Comparison of ENCODE assay signal across 24 cellular contexts in the genomic region with DNA sequence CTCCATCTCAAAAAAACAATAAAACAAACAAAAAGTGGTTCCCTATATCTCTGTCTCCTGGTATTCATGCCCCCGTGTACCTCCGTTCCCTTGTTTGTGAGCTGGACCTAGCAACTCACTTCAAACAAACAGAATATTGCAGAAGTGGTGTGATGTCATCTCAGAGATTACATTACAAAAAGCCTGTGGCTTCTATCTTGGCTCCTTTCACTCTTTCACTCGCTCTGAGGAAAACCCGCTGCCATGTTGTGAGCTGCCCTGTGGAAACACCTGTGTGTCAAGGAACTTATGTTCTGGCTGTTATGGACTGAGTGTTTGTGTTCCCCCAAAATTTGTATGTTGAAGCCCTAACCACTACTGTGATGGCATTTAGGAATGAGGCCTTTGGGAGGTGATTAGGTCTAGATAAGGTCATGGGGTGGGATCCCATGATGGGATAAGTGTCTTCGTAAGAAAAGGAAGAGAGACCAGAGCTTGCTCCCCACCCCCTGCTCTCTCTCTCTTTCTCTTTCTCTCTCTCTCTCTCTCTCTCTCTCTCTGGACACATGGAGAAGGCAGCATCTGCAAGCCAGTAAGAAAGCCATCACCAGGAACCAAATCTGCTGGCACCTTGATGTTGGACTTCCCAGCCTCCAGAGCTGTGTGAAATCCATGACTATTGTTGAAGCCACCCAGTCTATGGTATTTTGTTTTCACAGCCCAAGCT. TPM values are rescaled to one million over a fixed set of nuclear protein-coding genes. Genes with fewer than 3 reads are reported as not detected.
DNase-seq lines count a peak whose midpoint lies in the region; ATAC-seq and TF ChIP-seq lines count a peak whose summit lies in the region.
"Had no signal": no experiment of that assay in that cellular context is flagged by ENCODE, and none has a peak within 500 bp of the region (broad histone marks: within the 10 kb centered on the region; RNA-seq: fewer than 3 reads in every experiment).

No MANE protein-coding gene starts in this region.

- DNase-seq in DMS53 (lab: John Stamatoyannopoulos, UW) (peak; percentile 70), DMS53 treated with DMSO at 0.1 percent for 48 hours (lab: John Stamatoyannopoulos, UW; ENCODE audit: unreplicated experiment) (no peak), NCI-H2029 treated with DMSO at 0.1 percent for 48 hours (lab: John Stamatoyannopoulos, UW) (peak; percentile 74), esophagus muscularis mucosa (ENCODE audit: extremely low spot score) (peak; percentile 83), mesenchymal stem cell (peak; percentile 81), NCI-H2227 treated with DMSO at 0.1 percent for 48 hours (lab: John Stamatoyannopoulos, UW) (no peak)
- no peak for DNase-seq in activated CD4-positive, alpha-beta T cell treated with anti-CD3 and anti-CD28 coated beads, Interleukin-2, amount 50 U/mL, for 48 hours
- DNase-seq: activated B cell treated with CpG ODN at 0.5 μM for 24 hours; activated CD4-positive, alpha-beta T cell treated with anti-CD3 and anti-CD28 coated beads, Interleukin-2, amount 50 U/mL, for 1 hour; activated naive CD4-positive, alpha-beta T cell treated with anti-CD3 and anti-CD28 coated beads, Interleukin-2, amount 50 U/mL, for 16 hours; CD4-positive, CD25-positive, alpha-beta regulatory T cell; EL; endodermal cell; esophagus squamous epithelium; mucosa of descending colon; NCI-H1417; NCI-H510A treated with DMSO at 0.1 percent for 48 hours; stimulated activated naive CD4-positive, alpha-beta T cell treated with Interleukin-2 at 50 U/mL for 16 hours; SW 1271 had no signal

- H3K4me1 ChIP-seq in esophagus muscularis mucosa (no peaks in the 10 kb centered on the region), mesenchymal stem cell (ENCODE audit: control insufficient read depth, insufficient read depth, low read depth, low read length) (no peaks in the 10 kb centered on the region)
- H3K4me1 ChIP-seq: esophagus squamous epithelium, vagina had no signal

- H2BK12ac ChIP-seq in mesenchymal stem cell (ENCODE audit: low read length in 2 of 2), result no peak overlapping the region

- H2BK15ac ChIP-seq in mesenchymal stem cell (ENCODE audit: low read depth, poor library complexity, severe bottlenecking), result peak overlapping the region; percentile 36

- TF ChIP-seq CTCF in esophagus muscularis mucosa (IDR thresholded peaks at IDR 0.05), result no peak

- H3K4me3 ChIP-seq in esophagus muscularis mucosa, result no peak overlapping the region
- H3K4me3 ChIP-seq in mesenchymal stem cell (ENCODE audit: insufficient read depth in 1 of 2, low read depth in 1 of 2, low read length in 2 of 2), result no peak overlapping the region
- H3K4me3 ChIP-seq: esophagus squamous epithelium, GM23338, mucosa of descending colon, thoracic aorta, vagina had no signal

- H3K9ac ChIP-seq in mesenchymal stem cell (ENCODE audit: low read length), result no peak overlapping the region

- no peak overlapping the region for H2AFZ ChIP-seq in mesenchymal stem cell (ENCODE audit: low read depth, low read length)
- H2AFZ ChIP-seq: GM23338 had no signal

- no peaks in the 10 kb centered on the region for H3K79me1 ChIP-seq in mesenchymal stem cell (replicated peaks; ENCODE audit: low read length, poor library complexity, severe bottlenecking)

- H3K23ac ChIP-seq in mesenchymal stem cell (ENCODE audit: low read length in 2 of 2), result no peak overlapping the region

- no peak for TF ChIP-seq POLR2A in esophagus muscularis mucosa (IDR thresholded peaks at IDR 0.05; ENCODE audit: low read depth)

- H3K4ac ChIP-seq in mesenchymal stem cell (ENCODE audit: low read depth in 1 of 2, low read length in 2 of 2), result no peak overlapping the region

- H3K36me3 ChIP-seq in esophagus muscularis mucosa, result no peaks in the 10 kb centered on the region
- no peaks in the 10 kb centered on the region for H3K36me3 ChIP-seq in mesenchymal stem cell (ENCODE audit: control insufficient read depth in 1 of 2, insufficient read depth in 2 of 2, low read depth in 1 of 2, low read length in 2 of 2)
- H3K36me3 ChIP-seq: esophagus squamous epithelium, thoracic aorta, vagina had no signal

- no peak for ATAC-seq in HG03378 (IDR thresholded peaks at IDR 0.05; ENCODE audit: unreplicated experiment)
- ATAC-seq: GM23338, mucosa of descending colon had no signal

- H3K18ac ChIP-seq in mesenchymal stem cell (ENCODE audit: low read depth in 1 of 2, low read length in 2 of 2), result no peak overlapping the region

- no peaks in the 10 kb centered on the region for H3K9me3 ChIP-seq in esophagus muscularis mucosa
- H3K9me3 ChIP-seq in mesenchymal stem cell (ENCODE audit: control insufficient read depth, low read length), result no peaks in the 10 kb centered on the region
- H3K9me3 ChIP-seq: esophagus squamous epithelium, mucosa of descending colon, thoracic aorta, vagina had no signal

- no peak overlapping the region for H3K4me2 ChIP-seq in mesenchymal stem cell (ENCODE audit: low read length, poor library complexity, severe bottlenecking)
- H3K4me2 ChIP-seq: GM23338 had no signal

- no peak overlapping the region for H2AK5ac ChIP-seq in mesenchymal stem cell (ENCODE audit: low read length, severe bottlenecking)

- WGBS in esophagus muscularis mucosa, result 93% methylated on average over 5 of the region's 5 CpGs
- 93% methylated on average over 5 of the region's 5 CpGs for WGBS in mesenchymal stem cell

- no peak overlapping the region for H2BK5ac ChIP-seq in mesenchymal stem cell (ENCODE audit: low read depth, low read length, poor library complexity, severe bottlenecking)

- no peak overlapping the region for H3K14ac ChIP-seq in mesenchymal stem cell (ENCODE audit: low read length in 2 of 2)

- H2BK120ac ChIP-seq in mesenchymal stem cell (ENCODE audit: low read depth, low read length), result no peak overlapping the region

- H4K91ac ChIP-seq in mesenchymal stem cell (ENCODE audit: low read length), result no peak overlapping the region

- no peak overlapping the region for H4K8ac ChIP-seq in mesenchymal stem cell (ENCODE audit: low read length)

- no peaks in the 10 kb centered on the region for H3K27me3 ChIP-seq in esophagus muscularis mucosa
- no peaks in the 10 kb centered on the region for H3K27me3 ChIP-seq in mesenchymal stem cell (ENCODE audit: control insufficient read depth in 1 of 2, insufficient read depth in 1 of 2, low read length in 2 of 2)
- H3K27me3 ChIP-seq: esophagus squamous epithelium, vagina had no signal

- intact Hi-C loops in esophagus muscularis mucosa (cut with DNase I), result no loop called here

- H3K27ac ChIP-seq in esophagus muscularis mucosa (replicated peaks in 1 of 4) (no peak overlapping the region), mesenchymal stem cell (ENCODE audit: low read length, poor library complexity, severe bottlenecking) (no peak overlapping the region)
- H3K27ac ChIP-seq: 22Rv1, esophagus squamous epithelium, thoracic aorta, vagina had no signal

- TF ChIP-seq EP300 in esophagus muscularis mucosa (IDR thresholded peaks at IDR 0.05), result no peak

RNA-seq across cellular contexts. Expression of a gene that starts 7.4 kb away (rescaled TPM):
- total RNA-seq in esophagus muscularis mucosa, result 10 to 100 TPM; 36.3 to 60.5 (median 50.6) TPM
- 20.4 TPM for polyA plus RNA-seq in mesenchymal stem cell (2013, experiment 1 of 2)
- polyA plus RNA-seq in mesenchymal stem cell (2013, experiment 2 of 2), result 19.0 TPM

Comparison
In these comparisons a context has a peak if more than half of its experiments do, and no peak if none do; other contexts are left out.
1. DNase-seq: peak in DMS53 (single experiment), NCI-H2029 treated with DMSO at 0.1 percent for 48 hours (single experiment), esophagus muscularis mucosa (single experiment) and mesenchymal stem cell (single experiment); none in DMS53 treated with DMSO at 0.1 percent for 48 hours (single experiment), NCI-H2227 treated with DMSO at 0.1 percent for 48 hours (single experiment) and activated CD4-positive, alpha-beta T cell treated with anti-CD3 and anti-CD28 coated beads, Interleukin-2, amount 50 U/mL, for 48 hours (0 of 2).